26 cellular contexts compared by ENCODE assay signal in the genomic region with DNA sequence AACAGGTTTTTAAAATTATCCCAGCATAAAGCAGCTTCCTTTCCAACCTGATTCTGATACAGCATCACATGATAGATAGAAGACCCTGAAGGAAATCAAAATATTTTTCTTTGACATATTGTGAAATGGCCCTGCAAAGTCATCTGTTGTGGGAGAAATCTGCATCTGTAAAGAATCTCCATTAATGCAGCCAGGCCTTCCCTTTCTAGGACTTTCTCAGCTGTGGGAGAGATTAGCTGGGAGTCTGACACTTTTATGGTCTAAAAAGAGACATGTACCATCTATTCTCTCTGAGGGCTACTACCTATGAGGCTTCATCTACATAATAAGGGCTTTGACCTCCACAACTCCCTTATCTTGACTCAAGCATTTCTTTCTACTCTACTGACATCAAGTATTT.
DNase-seq lines count a peak whose midpoint lies in the region; ATAC-seq and TF ChIP-seq lines count a peak whose summit lies in the region.
"Had no signal": no experiment of that assay in that cellular context is flagged by ENCODE, and none has a peak within 500 bp of the region (broad histone marks: within the 10 kb centered on the region; RNA-seq: fewer than 3 reads in every experiment).

No MANE protein-coding gene starts in this region.

- peak overlapping the region; percentile 60 for H4K91ac ChIP-seq in IMR-90 (ENCODE audit: insufficient read depth, low read depth, low read length)

- H2BK15ac ChIP-seq in IMR-90 (ENCODE audit: low read depth, low read length) = peak overlapping the region; percentile 94

- H3K27me3 ChIP-seq in IMR-90 (ENCODE audit: control insufficient read depth, insufficient read depth, low read length) (no peaks in the 10 kb centered on the region), endodermal cell (ENCODE audit: control insufficient read depth, insufficient read depth, low read length, poor library complexity, severe bottlenecking) (no peaks in the 10 kb centered on the region)
- H3K27me3 ChIP-seq: BLaER1 treated with 17β-estradiol and CSF1 and Interleukin-3, amounts not matched to agents 10 nM and 100 nM had no signal

- H2BK5ac ChIP-seq in IMR-90 (ENCODE audit: low read depth, low read length, poor library complexity, severe bottlenecking) = peak overlapping the region; percentile 73

- ATAC-seq in IMR-90 (ENCODE audit: low read depth) (no peak), GM18909 (IDR thresholded peaks at IDR 0.05; ENCODE audit: poor library complexity, unreplicated experiment) (no peak)
- ATAC-seq: activated CD4-positive, alpha-beta T cell treated with anti-CD3 and anti-CD28 coated beads for 36 hours; naive thymus-derived CD8-positive, alpha-beta T cell; T-helper 17 cell had no signal

- peak overlapping the region; percentile 67; the same call in 1 of the 2 replicates for H3K4ac ChIP-seq in IMR-90 (ENCODE audit: low read depth, low read length)

- peak overlapping the region; percentile 72; the same call in 1 of the 2 replicates for H4K5ac ChIP-seq in IMR-90 (ENCODE audit: low read depth, low read length)

- H3K9me1 ChIP-seq in IMR-90 (ENCODE audit: insufficient read depth, low read length) = peaks cover 10% of the 10 kb centered on the region

- in situ Hi-C loops in IMR-90 (cut with MboI; ENCODE audit: low sequenced_read_pairs) = no loop called here

- H2BK120ac ChIP-seq in IMR-90 (ENCODE audit: low read depth, low read length) = peak overlapping the region; percentile 71

- peak overlapping the region; percentile 82 for H2AK5ac ChIP-seq in IMR-90 (ENCODE audit: low read depth, low read length)

- H3K9me3 ChIP-seq in IMR-90 (ENCODE audit: control insufficient read depth, insufficient read depth, low read length) (no peaks in the 10 kb centered on the region), endodermal cell (ENCODE audit: control insufficient read depth, low read length) (no peaks in the 10 kb centered on the region)
- H3K9me3 ChIP-seq: BLaER1 treated with 17β-estradiol and CSF1 and Interleukin-3, amounts not matched to agents 10 nM and 100 nM; SK-N-SH; thoracic aorta had no signal

- H3K36me3 ChIP-seq in IMR-90 (ENCODE audit: control insufficient read depth, insufficient read depth, low read length) (no peaks in the 10 kb centered on the region), endodermal cell (ENCODE audit: control insufficient read depth, insufficient read depth, low read length) (no peaks in the 10 kb centered on the region)
- H3K36me3 ChIP-seq: thoracic aorta had no signal

- H3K27me3 Mint-ChIP-seq in endodermal cell (ENCODE audit: insufficient read depth) (no peaks in the 10 kb centered on the region), osteocyte (ENCODE audit: unreplicated experiment) (no peaks in the 10 kb centered on the region)
- H3K27me3 Mint-ChIP-seq: activated CD4-positive, alpha-beta T cell treated with anti-CD3 and anti-CD28 coated beads for 36 hours; activated naive CD8-positive, alpha-beta T cell treated with anti-CD3 and anti-CD28 coated beads, Interleukin-2, amount 10 ng/mL, durations not matched to agents 7 days and 5 days; naive thymus-derived CD8-positive, alpha-beta T cell; stimulated activated naive CD8-positive, alpha-beta T cell treated with anti-CD3 and anti-CD28 coated beads, Interleukin-15, Interleukin-2, amounts not matched to agents 100 ng/mL and 50 ng/mL, for 24 hours; T-helper 17 cell had no signal

- no peak overlapping the region for H3K4me3 Mint-ChIP-seq in endodermal cell
- no peak overlapping the region for H3K4me3 Mint-ChIP-seq in osteocyte (ENCODE audit: unreplicated experiment)
- H3K4me3 Mint-ChIP-seq: activated CD4-positive, alpha-beta T cell treated with anti-CD3 and anti-CD28 coated beads for 36 hours; activated naive CD8-positive, alpha-beta T cell treated with anti-CD3 and anti-CD28 coated beads, Interleukin-2, amount 10 ng/mL, durations not matched to agents 7 days and 5 days; naive thymus-derived CD8-positive, alpha-beta T cell; stimulated activated naive CD8-positive, alpha-beta T cell treated with anti-CD3 and anti-CD28 coated beads, Interleukin-15, Interleukin-2, amounts not matched to agents 100 ng/mL and 50 ng/mL, for 24 hours; T-helper 17 cell had no signal

- H3K4me1 Mint-ChIP-seq in endodermal cell = peaks cover 20% of the 10 kb centered on the region
- H3K4me1 Mint-ChIP-seq in osteocyte (ENCODE audit: unreplicated experiment) = peaks cover 75% of the 10 kb centered on the region
- H3K4me1 Mint-ChIP-seq: activated CD4-positive, alpha-beta T cell treated with anti-CD3 and anti-CD28 coated beads for 36 hours; activated naive CD8-positive, alpha-beta T cell treated with anti-CD3 and anti-CD28 coated beads, Interleukin-2, amount 10 ng/mL, durations not matched to agents 7 days and 5 days had no signal

- H3K4me2 ChIP-seq in IMR-90 (ENCODE audit: low read depth, low read length) = no peak overlapping the region
- H3K4me2 ChIP-seq: BLaER1 treated with 17β-estradiol and CSF1 and Interleukin-3, amounts not matched to agents 10 nM and 100 nM; SK-N-SH had no signal

- TF ChIP-seq CTCF in IMR-90 (conservative IDR thresholded peaks at IDR 0.05; ENCODE audit: low read depth, low read length) (no peak), endodermal cell (conservative IDR thresholded peaks at IDR 0.05) (no peak), osteocyte (IDR thresholded peaks at IDR 0.05) (no peak)

- POLR2A ChIA-PET in IMR-90 (lab: Charles Lee; ENCODE audit: unreplicated experiment) = no interaction called here

- BruUV-seq in IMR-90 (replicated peaks; lab: Mats Ljungman, UMichigan) = no TSS peak

- peak overlapping the region; percentile 91; the same call in 1 of the 2 replicates for H3K18ac ChIP-seq in IMR-90 (ENCODE audit: low read depth, low read length)

- H3K27ac Mint-ChIP-seq in endodermal cell (peak overlapping the region; percentile 66), osteocyte (ENCODE audit: unreplicated experiment) (peak overlapping the region; percentile 84)
- H3K27ac Mint-ChIP-seq: activated CD4-positive, alpha-beta T cell treated with anti-CD3 and anti-CD28 coated beads for 36 hours; activated naive CD8-positive, alpha-beta T cell treated with anti-CD3 and anti-CD28 coated beads, Interleukin-2, amount 10 ng/mL, durations not matched to agents 7 days and 5 days; naive thymus-derived CD8-positive, alpha-beta T cell; stimulated activated naive CD8-positive, alpha-beta T cell treated with anti-CD3 and anti-CD28 coated beads, Interleukin-15, Interleukin-2, amounts not matched to agents 100 ng/mL and 50 ng/mL, for 24 hours; T-helper 17 cell had no signal

- no peaks in the 10 kb centered on the region for H4K20me1 ChIP-seq in IMR-90 (ENCODE audit: insufficient read depth, low read length)
- H4K20me1 ChIP-seq: BLaER1 treated with 17β-estradiol and CSF1 and Interleukin-3, amounts not matched to agents 10 nM and 100 nM had no signal

- H3K56ac ChIP-seq in IMR-90 (ENCODE audit: extremely low read depth, insufficient read depth, low read length) = no peak overlapping the region; the same call in 1 of the 2 replicates

- H3K79me1 ChIP-seq in IMR-90 (ENCODE audit: low read depth in 1 of 2, low read length in 2 of 2) = peaks cover 24 to 28% of the 10 kb centered on the region in 2 experiments

- dilution Hi-C loops in IMR-90 (cut with HindIII; ENCODE audit: low sequenced_read_pairs, unreplicated experiment) = no loop called here

- peak overlapping the region; percentile 45; the same call in 1 of the 2 replicates for H3K23ac ChIP-seq in IMR-90 (ENCODE audit: low read depth, low read length)

- H3K4me3 ChIP-seq in IMR-90 (ENCODE audit: insufficient read depth, low read depth, low read length) = no peak overlapping the region
- no peak overlapping the region for H3K4me3 ChIP-seq in endodermal cell (ENCODE audit: low read length)
- H3K4me3 ChIP-seq: BLaER1 treated with 17β-estradiol and CSF1 and Interleukin-3, amounts not matched to agents 10 nM and 100 nM; thoracic aorta had no signal

- no peak overlapping the region for H2AK9ac ChIP-seq in IMR-90 (replicated peaks; ENCODE audit: low read depth, low read length, poor library complexity)

- no peak for TF ChIP-seq RAD21 in IMR-90 (IDR thresholded peaks at IDR 0.05; ENCODE audit: low read length)

- H3K27ac ChIP-seq in IMR-90 (ENCODE audit: insufficient read depth, low read length) (no peak overlapping the region), endodermal cell (ENCODE audit: low read depth, low read length) (no peak overlapping the region)
- H3K27ac ChIP-seq: BLaER1 treated with 17β-estradiol and CSF1 and Interleukin-3, amounts not matched to agents 10 nM and 100 nM; RWPE1; thoracic aorta had no signal

- CTCF ChIA-PET in IMR-90 (lab: Yijun Ruan, JAX) = no interaction called here

- H3K4me1 ChIP-seq in IMR-90 (ENCODE audit: control insufficient read depth, insufficient read depth, low read length) (peaks cover 4% of the 10 kb centered on the region; the same call in 1 of the 2 replicates), endodermal cell (ENCODE audit: control insufficient read depth, insufficient read depth, low read length) (peaks cover 4% of the 10 kb centered on the region)

- H3K36me3 Mint-ChIP-seq in endodermal cell (ENCODE audit: low read depth) = peaks cover 4% of the 10 kb centered on the region
- H3K36me3 Mint-ChIP-seq in osteocyte (ENCODE audit: unreplicated experiment) = peaks cover 13% of the 10 kb centered on the region
- H3K36me3 Mint-ChIP-seq: activated naive CD8-positive, alpha-beta T cell treated with anti-CD3 and anti-CD28 coated beads, Interleukin-2, amount 10 ng/mL, durations not matched to agents 7 days and 5 days had no signal

- no peak overlapping the region for H2AFZ ChIP-seq in IMR-90 (replicated peaks; ENCODE audit: low read length, poor library complexity)

- peak; percentile 46 for DNase-seq in EH (ENCODE audit: low read depth)
- DNase-seq in IMR-90 = no peak
- DNase-seq in endodermal cell = no peak
- DNase-seq in osteocyte (ENCODE audit: extremely low spot score, unreplicated experiment) = no peak
- no peak for DNase-seq in dermis blood vessel endothelial cell
- DNase-seq in SKM-1 treated with dmso at 0.1 percent for 144 hours (lab: John Stamatoyannopoulos, UW; ENCODE audit: unreplicated experiment) = no peak
- DNase-seq: activated CD4-positive, alpha-beta T cell treated with anti-CD3 and anti-CD28 coated beads for 36 hours; activated effector memory CD4-positive, alpha-beta T cell treated with anti-CD3 and anti-CD28 coated beads, Interleukin-2, amount 50 U/mL, for 16 hours; activated naive CD8-positive, alpha-beta T cell treated with anti-CD3 and anti-CD28 coated beads, Interleukin-2, amount 10 ng/mL, durations not matched to agents 7 days and 5 days; COR-L47; DND-41; glutamatergic neuron; KG1; kidney; MM.1S; naive thymus-derived CD8-positive, alpha-beta T cell; NCI-H2029 treated with DMSO at 0.1 percent for 48 hours; NCI-H748 treated with DMSO at 0.1 percent for 48 hours; nucleus accumbens; SK-N-SH; T-helper 17 cell had no signal

- H3K9ac ChIP-seq in IMR-90 (ENCODE audit: low read depth, low read length) (no peak overlapping the region), endodermal cell (ENCODE audit: extremely low read depth, low read length, poor library complexity, severe bottlenecking) (no peak overlapping the region)
- H3K9ac ChIP-seq: BLaER1 treated with 17β-estradiol and CSF1 and Interleukin-3, amounts not matched to agents 10 nM and 100 nM; SK-N-SH had no signal

- peak overlapping the region; percentile 62; the same call in 1 of the 2 replicates for H3K14ac ChIP-seq in IMR-90 (replicated peaks; ENCODE audit: low read depth, low read length)

- intact Hi-C loops in IMR-90 (cut with micrococcal nuclease) = no loop called here

- no peaks in the 10 kb centered on the region for H3K9me3 Mint-ChIP-seq in endodermal cell
- H3K9me3 Mint-ChIP-seq in osteocyte (ENCODE audit: unreplicated experiment) = peaks cover 5% of the 10 kb centered on the region
- H3K9me3 Mint-ChIP-seq: activated naive CD8-positive, alpha-beta T cell treated with anti-CD3 and anti-CD28 coated beads, Interleukin-2, amount 10 ng/mL, durations not matched to agents 7 days and 5 days; naive thymus-derived CD8-positive, alpha-beta T cell; stimulated activated naive CD8-positive, alpha-beta T cell treated with anti-CD3 and anti-CD28 coated beads, Interleukin-15, Interleukin-2, amounts not matched to agents 100 ng/mL and 50 ng/mL, for 24 hours had no signal

- H2BK20ac ChIP-seq in IMR-90 (ENCODE audit: low read depth, low read length) = peak overlapping the region; percentile 85

- peak overlapping the region; percentile 67 to 75 for H4K8ac ChIP-seq in IMR-90 (ENCODE audit: low read depth in 2 of 2, low read length in 2 of 2)

- TF ChIP-seq POLR2A in IMR-90 (IDR thresholded peaks at IDR 0.05; ENCODE audit: low read depth, low read length) = no peak
